1 cellular context compared by ENCODE assay signal in the genomic region with DNA sequence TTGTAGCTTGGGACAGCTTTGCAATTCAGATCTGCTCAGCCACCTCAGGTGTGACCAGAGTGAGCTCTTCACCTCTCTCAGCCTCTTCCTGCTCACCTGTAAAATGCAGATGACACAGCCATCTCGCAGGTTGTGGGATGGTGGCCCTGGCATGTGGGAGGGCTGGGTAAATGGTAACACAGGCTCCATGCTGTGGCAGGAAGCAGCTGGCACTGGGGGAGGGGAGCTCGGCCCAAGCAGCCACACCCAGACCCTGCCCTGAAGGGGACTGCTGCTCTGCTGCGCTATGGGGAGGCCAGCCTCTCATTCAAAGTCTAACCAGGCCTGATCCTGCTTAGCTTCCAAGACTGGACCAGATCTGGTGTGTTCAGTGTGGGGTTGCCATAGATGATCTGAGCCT.
TF ChIP-seq lines count a peak whose summit lies in the region.

No MANE protein-coding gene starts in this region.

TF ChIP-seq in HCT116, 20 proteins besides CTCF, POLR2A, EP300 and RAD21 (continued from another document):
- TF ChIP-seq, protein P1, sequence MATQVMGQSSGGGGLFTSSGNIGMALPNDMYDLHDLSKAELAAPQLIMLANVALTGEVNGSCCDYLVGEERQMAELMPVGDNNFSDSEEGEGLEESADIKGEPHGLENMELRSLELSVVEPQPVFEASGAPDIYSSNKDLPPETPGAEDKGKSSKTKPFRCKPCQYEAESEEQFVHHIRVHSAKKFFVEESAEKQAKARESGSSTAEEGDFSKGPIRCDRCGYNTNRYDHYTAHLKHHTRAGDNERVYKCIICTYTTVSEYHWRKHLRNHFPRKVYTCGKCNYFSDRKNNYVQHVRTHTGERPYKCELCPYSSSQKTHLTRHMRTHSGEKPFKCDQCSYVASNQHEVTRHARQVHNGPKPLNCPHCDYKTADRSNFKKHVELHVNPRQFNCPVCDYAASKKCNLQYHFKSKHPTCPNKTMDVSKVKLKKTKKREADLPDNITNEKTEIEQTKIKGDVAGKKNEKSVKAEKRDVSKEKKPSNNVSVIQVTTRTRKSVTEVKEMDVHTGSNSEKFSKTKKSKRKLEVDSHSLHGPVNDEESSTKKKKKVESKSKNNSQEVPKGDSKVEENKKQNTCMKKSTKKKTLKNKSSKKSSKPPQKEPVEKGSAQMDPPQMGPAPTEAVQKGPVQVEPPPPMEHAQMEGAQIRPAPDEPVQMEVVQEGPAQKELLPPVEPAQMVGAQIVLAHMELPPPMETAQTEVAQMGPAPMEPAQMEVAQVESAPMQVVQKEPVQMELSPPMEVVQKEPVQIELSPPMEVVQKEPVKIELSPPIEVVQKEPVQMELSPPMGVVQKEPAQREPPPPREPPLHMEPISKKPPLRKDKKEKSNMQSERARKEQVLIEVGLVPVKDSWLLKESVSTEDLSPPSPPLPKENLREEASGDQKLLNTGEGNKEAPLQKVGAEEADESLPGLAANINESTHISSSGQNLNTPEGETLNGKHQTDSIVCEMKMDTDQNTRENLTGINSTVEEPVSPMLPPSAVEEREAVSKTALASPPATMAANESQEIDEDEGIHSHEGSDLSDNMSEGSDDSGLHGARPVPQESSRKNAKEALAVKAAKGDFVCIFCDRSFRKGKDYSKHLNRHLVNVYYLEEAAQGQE (IDR thresholded peaks at IDR 0.05; ENCODE audit: low read depth): no peak
- TF ChIP-seq ELF1 (IDR thresholded peaks at IDR 0.05; ENCODE audit: borderline replicate concordance, low read depth) (no peak), POLR2AphosphoS5 (IDR thresholded peaks at IDR 0.05; ENCODE audit: low read depth, low read length) (no peak), EZH2 (IDR thresholded peaks at IDR 0.05) (no peak), EGR1 (IDR thresholded peaks at IDR 0.05; ENCODE audit: low read depth) (no peak), CEBPB (IDR thresholded peaks at IDR 0.05; ENCODE audit: low read depth) (no peak), ZNF274 (IDR thresholded peaks at IDR 0.05; ENCODE audit: low read depth, low read length) (no peak)
